ENCODE assay signal across 8 cellular contexts in the genomic region with DNA sequence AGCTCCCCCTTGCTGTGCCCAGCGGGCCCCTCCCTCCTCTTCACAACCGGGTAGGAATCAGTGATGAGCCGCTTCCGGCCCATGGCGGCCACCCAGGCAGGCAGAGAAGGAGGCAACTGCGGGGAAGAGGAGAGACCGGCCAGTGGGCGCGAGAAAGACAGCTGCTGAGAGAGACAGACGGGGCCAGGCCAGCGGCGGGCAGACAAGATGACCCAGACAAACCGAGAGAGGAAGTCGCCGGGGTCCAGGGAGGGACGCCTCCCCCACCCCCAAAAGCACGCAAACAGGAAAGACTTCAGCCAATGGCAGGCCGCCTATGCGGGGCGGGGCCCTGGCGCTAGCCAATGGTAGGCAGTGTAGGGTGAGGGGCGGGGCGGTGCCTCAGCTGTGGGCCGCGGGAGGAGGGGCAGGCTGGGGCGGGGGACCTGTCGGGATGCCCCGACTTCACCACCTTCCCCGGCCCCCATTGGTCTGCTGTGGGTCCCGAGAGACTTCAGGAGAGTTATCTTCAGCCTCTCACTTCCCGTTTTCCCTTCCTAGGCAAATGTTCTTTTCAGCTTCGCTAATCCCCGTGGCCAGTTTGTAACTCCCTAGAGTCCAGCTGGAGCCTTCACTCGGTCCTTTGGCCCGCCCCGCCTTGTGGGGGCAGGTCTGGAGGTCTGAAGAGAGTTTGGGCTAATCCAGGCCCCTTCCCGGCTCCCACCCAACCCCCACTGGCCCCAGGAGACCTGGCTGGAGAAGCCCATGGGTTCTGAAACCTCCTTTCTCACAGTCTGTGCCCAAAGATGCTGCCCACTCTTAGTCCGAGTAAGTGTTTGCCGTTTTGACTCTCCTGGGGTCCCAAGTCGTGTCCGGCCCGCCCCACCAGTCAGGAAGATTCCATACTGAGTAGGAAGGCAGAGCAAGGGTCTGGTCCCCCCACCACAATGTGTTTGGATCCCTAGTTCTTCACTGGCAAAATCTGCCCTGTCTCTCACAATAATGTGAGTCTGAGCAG. TPM values are rescaled to one million over a fixed set of nuclear protein-coding genes. Genes with fewer than 3 reads are reported as not detected.
DNase-seq lines count a peak whose midpoint lies in the region; ATAC-seq and TF ChIP-seq lines count a peak whose summit lies in the region.

TSS of gene POLD4 (minus strand) at position 230 of the 997 bp plus-strand sequence. CDS start at position 83, 147 bp downstream.

- no peaks in the 10 kb centered on the region for H3K9me3 ChIP-seq in adrenal gland (replicated peaks in 1 of 3)
- no peaks in the 10 kb centered on the region for H3K9me3 ChIP-seq in heart right ventricle
- no peaks in the 10 kb centered on the region for H3K9me3 ChIP-seq in upper lobe of left lung

- intact Hi-C loops in adrenal gland (cut with DNase I), result loop anchor here in 1 of 2 donors (2.0 kb wide), 1 partner anchor 29 kb away; no protein-coding TSS in a partner anchor
- intact Hi-C loops in heart right ventricle (cut with DNase I), result loop anchor here in 5 of 10 donors (2.0 to 10.0 kb wide), 5 partner anchors 31 to 361 kb away; partner anchors contain the start of genes CDK2AP2 (in 3 of the 5), PITPNM1 (in 2 of the 5) and RPS6KB2 (in 1 of the 5)
- intact Hi-C loops in posterior vena cava (cut with DNase I), result no loop called here

- peak in 1 of 4 donors; percentile 72 for TF ChIP-seq EP300 in upper lobe of left lung (IDR thresholded peaks at IDR 0.05)

- TF ChIP-seq CTCF in adrenal gland (IDR thresholded peaks at IDR 0.05) (no peak), heart right ventricle (IDR thresholded peaks at IDR 0.05) (no peak), upper lobe of left lung (IDR thresholded peaks at IDR 0.05) (peak in 3 of 6 experiments; percentile 3 to 13 (median 13))

- H3K27ac ChIP-seq in adrenal gland (peak within 1 kb of the TSS; percentile 91 to 99 (median 98)), heart right ventricle (peak within 1 kb of the TSS; percentile 94 to 100 (median 99)), upper lobe of left lung (peak within 1 kb of the TSS; percentile 97 to 100 (median 98))

- TF ChIP-seq POLR2A in GM15510 (IDR thresholded peaks at IDR 0.05; ENCODE audit: borderline replicate concordance, extremely low read depth, insufficient read length) (peak; percentile 93), adrenal gland (IDR thresholded peaks at IDR 0.05) (peak; percentile 87 to 88), upper lobe of left lung (IDR thresholded peaks at IDR 0.05) (peak in 3 of 4 donors; percentile 86 to 97 (median 90))

- ATAC-seq in HG02884 (IDR thresholded peaks at IDR 0.05; ENCODE audit: unreplicated experiment) (peak; percentile 81), heart right ventricle (peak; percentile 88 to 96 (median 94)), upper lobe of left lung (ENCODE audit: low FRiP score in 2 of 2) (peak; percentile 95 to 97)

- H3K36me3 ChIP-seq in adrenal gland (replicated peaks in 1 of 2) (no peaks in the 10 kb centered on the region), heart right ventricle (peaks cover 0 to 5% (median 0%) of the 10 kb centered on the region in 9 donors), upper lobe of left lung (no peaks in the 10 kb centered on the region)

- peaks cover 37 to 64% of the 10 kb centered on the region in 2 donors for H3K4me1 ChIP-seq in adrenal gland (replicated peaks in 1 of 2)
- H3K4me1 ChIP-seq in heart right ventricle, result peaks cover 31 to 91% (median 66%) of the 10 kb centered on the region in 9 donors
- peaks cover 55 to 76% (median 63%) of the 10 kb centered on the region in 4 donors for H3K4me1 ChIP-seq in upper lobe of left lung

- H3K4me3 ChIP-seq in adrenal gland (peak within 1 kb of the TSS; percentile 13 to 82 (median 56)), heart right ventricle (peak within 1 kb of the TSS; percentile 62 to 97 (median 74)), upper lobe of left lung (peak within 1 kb of the TSS; percentile 55 to 73 (median 66))

- DNase-seq in NCI-H146 treated with DMSO at 0.1 percent for 48 hours (lab: John Stamatoyannopoulos, UW; ENCODE audit: unreplicated experiment) (peak; percentile 94), T-helper 1 cell (peak; percentile 89 to 96 (median 92)), adrenal gland (peak; percentile 98 to 100 (median 99)), heart right ventricle (peak; percentile 98 to 99), posterior vena cava (ENCODE audit: low spot score) (peak; percentile 100), upper lobe of left lung (peak; percentile 99)

- H3K27me3 ChIP-seq in adrenal gland, result no peaks in the 10 kb centered on the region
- H3K27me3 ChIP-seq in heart right ventricle, result no peaks in the 10 kb centered on the region
- no peaks in the 10 kb centered on the region for H3K27me3 ChIP-seq in upper lobe of left lung

- 3% methylated on average over 18 to 42 of the region's 42 CpGs for WGBS in adrenal gland, 4 donors
- WGBS in heart right ventricle, 2 donors, result 2 to 3% methylated on average over 41 to 42 of the region's 42 CpGs
- 1 to 5% methylated on average over 30 to 41 of the region's 42 CpGs for WGBS in upper lobe of left lung, 2 donors

RNA-seq across cellular contexts. Expression of gene POLD4, which starts in this region (rescaled TPM):
- total RNA-seq in adrenal gland (100 to 1,000 TPM in 4 of 8 donors, 10 to 100 TPM in 4; 60.5 to 166 (median 95.6) TPM), heart right ventricle (10 to 100 TPM; 30.4 to 80.1 (median 39.6) TPM), posterior vena cava (10 to 100 TPM; 56.1 to 60.9 TPM), upper lobe of left lung (100 to 1,000 TPM in 4 of 6 donors, 10 to 100 TPM in 2; 55.5 to 173 (median 106) TPM)
- polyA plus RNA-seq in adrenal gland (100 to 1,000 TPM in 2 of 3 donors, 10 to 100 TPM in 1; 13.0 to 130 (median 110) TPM), heart right ventricle (100 to 1,000 TPM in 1 of 2 donors, 10 to 100 TPM in 1; 66.6 to 214 TPM)

Comparison
In these comparisons a context has a peak if more than half of its experiments do, and no peak if none do; other contexts are left out.
1. Peak in every context shown above with its lines: DNase-seq, ATAC-seq, H3K4me3 ChIP-seq and H3K27ac ChIP-seq.